Comparison of ENCODE assay signal across 13 cellular contexts in the genomic region with DNA sequence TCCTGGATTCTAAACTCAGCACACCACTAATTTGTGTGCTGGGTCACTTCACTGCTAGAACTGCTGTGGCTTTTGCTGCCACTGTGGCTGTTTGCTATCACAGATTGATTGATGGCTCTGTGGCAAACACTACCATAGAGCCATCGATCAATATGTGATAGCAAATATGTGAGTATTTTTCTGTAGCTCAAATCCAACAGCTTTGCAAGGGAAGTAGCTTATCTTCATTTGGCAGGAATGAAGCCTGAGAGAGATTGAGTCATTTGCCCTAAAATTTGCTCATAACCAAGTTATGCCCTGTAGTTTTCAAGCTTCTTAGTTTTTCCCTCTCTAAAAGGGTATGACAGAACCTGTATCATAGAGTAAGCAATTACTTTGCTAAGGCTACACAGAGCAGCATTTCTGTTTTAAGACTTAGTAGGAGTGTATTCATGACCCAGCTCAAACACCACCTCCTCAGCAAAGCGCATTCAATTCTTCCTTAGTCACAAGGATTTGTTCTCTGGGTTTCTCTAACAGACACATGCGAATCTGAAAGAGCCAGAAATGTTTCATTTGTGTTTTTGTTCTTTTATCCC. TPM values are rescaled to one million over a fixed set of nuclear protein-coding genes. Genes with fewer than 3 reads are reported as not detected.
DNase-seq lines count a peak whose midpoint lies in the region; ATAC-seq and TF ChIP-seq lines count a peak whose summit lies in the region.
"Had no signal": no experiment of that assay in that cellular context is flagged by ENCODE, and none has a peak within 500 bp of the region (broad histone marks: within the 10 kb centered on the region; RNA-seq: fewer than 3 reads in every experiment).

No MANE protein-coding gene starts in this region.

- 51% methylated on average over 3 of the region's 3 CpGs for WGBS in mesenchymal stem cell

- H4K8ac ChIP-seq in mesenchymal stem cell (ENCODE audit: low read length): no peak overlapping the region

- H3K27me3 ChIP-seq in brain microvascular endothelial cell (replicated peaks): no peaks in the 10 kb centered on the region
- H3K27me3 ChIP-seq in mesenchymal stem cell (ENCODE audit: control insufficient read depth in 1 of 2, insufficient read depth in 1 of 2, low read length in 2 of 2): no peaks in the 10 kb centered on the region
- H3K27me3 ChIP-seq in PC-9 (ENCODE audit: insufficient read depth, low read depth): no peaks in the 10 kb centered on the region
- H3K27me3 ChIP-seq: esophagus muscularis mucosa had no signal

- intact Hi-C loops in activated CD4-positive, alpha-beta memory T cell treated with anti-CD3 and anti-CD28 coated beads for 36 hours (cut with micrococcal nuclease): no loop called here
- intact Hi-C loops in PC-9 (cut with micrococcal nuclease; ENCODE audit: unreplicated experiment): no loop called here

- no peak overlapping the region for H4K91ac ChIP-seq in mesenchymal stem cell (ENCODE audit: low read length)

- peak overlapping the region in 1 of 2 experiments; percentile 7 for H3K4ac ChIP-seq in mesenchymal stem cell (ENCODE audit: low read depth in 1 of 2, low read length in 2 of 2)

- H3K36me3 ChIP-seq in brain microvascular endothelial cell (replicated peaks) (no peaks in the 10 kb centered on the region), mesenchymal stem cell (ENCODE audit: control insufficient read depth in 1 of 2, insufficient read depth in 2 of 2, low read depth in 1 of 2, low read length in 2 of 2) (peaks cover 3 to 15% of the 10 kb centered on the region in 2 experiments), PC-9 (ENCODE audit: low read depth) (no peaks in the 10 kb centered on the region; the same call in 1 of the 2 replicates)

- H3K14ac ChIP-seq in mesenchymal stem cell (ENCODE audit: low read length in 2 of 2): no peak overlapping the region

- H3K27me3 Mint-ChIP-seq in activated CD4-positive, alpha-beta memory T cell treated with anti-CD3 and anti-CD28 coated beads for 36 hours: no peaks in the 10 kb centered on the region
- H3K27me3 Mint-ChIP-seq: CD4-positive, alpha-beta T cell had no signal

- H3K4me3 Mint-ChIP-seq in activated CD4-positive, alpha-beta memory T cell treated with anti-CD3 and anti-CD28 coated beads for 36 hours: no peak overlapping the region
- H3K4me3 Mint-ChIP-seq: CD4-positive, alpha-beta T cell had no signal

- no peak overlapping the region for H3K27ac Mint-ChIP-seq in activated CD4-positive, alpha-beta memory T cell treated with anti-CD3 and anti-CD28 coated beads for 36 hours
- H3K27ac Mint-ChIP-seq: CD4-positive, alpha-beta T cell had no signal

- no peak overlapping the region for H2BK5ac ChIP-seq in mesenchymal stem cell (ENCODE audit: low read depth, low read length, poor library complexity, severe bottlenecking)

- no peak overlapping the region for H2BK120ac ChIP-seq in mesenchymal stem cell (ENCODE audit: low read depth, low read length)

- POLR2A ChIA-PET in activated CD4-positive, alpha-beta memory T cell treated with anti-CD3 and anti-CD28 coated beads for 36 hours (lab: Charles Lee): interaction anchor here (0.7 kb wide), 1 partner anchor 44 kb away, joined by 4 read pairs; the partner anchor contains the start of gene MINPP1
- POLR2A ChIA-PET in PC-9 (lab: Charles Lee; ENCODE audit: unreplicated experiment): interaction anchor here (0.6 kb wide), 1 partner anchor 232 kb away, joined by 8 read pairs; no protein-coding TSS in a partner anchor

- peaks cover 20% of the 10 kb centered on the region for H3K4me1 Mint-ChIP-seq in activated CD4-positive, alpha-beta memory T cell treated with anti-CD3 and anti-CD28 coated beads for 36 hours (ENCODE audit: low read depth)

- peaks cover 19% of the 10 kb centered on the region for H3K36me3 Mint-ChIP-seq in activated CD4-positive, alpha-beta memory T cell treated with anti-CD3 and anti-CD28 coated beads for 36 hours

- H3K9me2 ChIP-seq in PC-9 (ENCODE audit: insufficient read depth): no peaks in the 10 kb centered on the region

- in situ Hi-C loops in brain microvascular endothelial cell (cut with HindIII; ENCODE audit: low pct_ligation_motif_present, low sequenced_read_pairs): no loop called here

- H3K79me2 ChIP-seq in PC-9 (ENCODE audit: low read depth): no peaks in the 10 kb centered on the region

- peaks cover 10% of the 10 kb centered on the region for H3K79me1 ChIP-seq in mesenchymal stem cell (replicated peaks; ENCODE audit: low read length, poor library complexity, severe bottlenecking)

- H3K9ac ChIP-seq in mesenchymal stem cell (ENCODE audit: low read length): peak overlapping the region; percentile 83

- H3K4me3 ChIP-seq in brain microvascular endothelial cell (ENCODE audit: low read depth, low read length): no peak overlapping the region
- H3K4me3 ChIP-seq in mesenchymal stem cell (ENCODE audit: insufficient read depth in 1 of 2, low read depth in 1 of 2, low read length in 2 of 2): peak overlapping the region in 1 of 2 experiments; percentile 49
- no peak overlapping the region for H3K4me3 ChIP-seq in PC-9
- H3K4me3 ChIP-seq: esophagus muscularis mucosa had no signal

- H2BK15ac ChIP-seq in mesenchymal stem cell (ENCODE audit: low read depth, poor library complexity, severe bottlenecking): no peak overlapping the region

- H4K20me1 ChIP-seq in PC-9 (ENCODE audit: insufficient read depth): no peaks in the 10 kb centered on the region

- ATAC-seq in GM21737 (IDR thresholded peaks at IDR 0.05; ENCODE audit: unreplicated experiment): no peak
- no peak for ATAC-seq in HG03139 (IDR thresholded peaks at IDR 0.05; ENCODE audit: unreplicated experiment)

- H3K9me3 ChIP-seq in mesenchymal stem cell (ENCODE audit: control insufficient read depth, low read length) (peaks cover 5% of the 10 kb centered on the region), PC-9 (ENCODE audit: insufficient read depth, low read depth) (no peaks in the 10 kb centered on the region)

- no peaks in the 10 kb centered on the region for H3F3A ChIP-seq in PC-9 (ENCODE audit: insufficient read depth, low read depth)

- H2BK12ac ChIP-seq in mesenchymal stem cell (ENCODE audit: low read length in 2 of 2): peak overlapping the region in 1 of 2 experiments; percentile 78

- peaks cover 6% of the 10 kb centered on the region for H3K9me3 Mint-ChIP-seq in activated CD4-positive, alpha-beta memory T cell treated with anti-CD3 and anti-CD28 coated beads for 36 hours

- DNase-seq in AG20443 (ENCODE audit: low spot score) (peak; percentile 53), LHCN-M2 (ENCODE audit: low read depth) (peak; percentile 64), brain microvascular endothelial cell (peak; percentile 76), mesenchymal stem cell (peak; percentile 71), PC-9 (no peak)
- no peak for DNase-seq in activated CD4-positive, alpha-beta memory T cell treated with anti-CD3 and anti-CD28 coated beads for 36 hours
- DNase-seq: activated CD4-positive, alpha-beta T cell treated with anti-CD3 and anti-CD28 coated beads, Interleukin-2, amount 50 U/mL, for 1 hour; CD4-positive, alpha-beta T cell; NCI-H1694 treated with DMSO at 0.1 percent for 48 hours; SHP77 treated with DMSO at 0.1 percent for 48 hours had no signal

- BruUV-seq in PC-9 (replicated peaks; lab: Mats Ljungman, UMichigan): no TSS peak

- no peak for TF ChIP-seq CTCF in brain microvascular endothelial cell (IDR thresholded peaks at IDR 0.05; ENCODE audit: low read depth, low read length, missing control alignments)
- no peak for TF ChIP-seq CTCF in PC-9 (conservative IDR thresholded peaks at IDR 0.05)

- H2AK5ac ChIP-seq in mesenchymal stem cell (ENCODE audit: low read length, severe bottlenecking): no peak overlapping the region

- H3K18ac ChIP-seq in mesenchymal stem cell (ENCODE audit: low read depth in 1 of 2, low read length in 2 of 2): peak overlapping the region; percentile 68 to 79

- H3K4me1 ChIP-seq in mesenchymal stem cell (ENCODE audit: control insufficient read depth, insufficient read depth, low read depth, low read length): no peaks in the 10 kb centered on the region
- no peaks in the 10 kb centered on the region for H3K4me1 ChIP-seq in PC-9 (replicated peaks; ENCODE audit: insufficient read depth)

- no peak overlapping the region for H3K23ac ChIP-seq in mesenchymal stem cell (ENCODE audit: low read length in 2 of 2)

- CTCF ChIA-PET in activated CD4-positive, alpha-beta memory T cell treated with anti-CD3 and anti-CD28 coated beads for 36 hours (lab: Charles Lee): interaction anchor here (1.0 kb wide), 1 partner anchor 15 kb away, joined by 3 read pairs; no protein-coding TSS in a partner anchor
- CTCF ChIA-PET in PC-9 (lab: Charles Lee): interaction anchor here (0.5 kb wide), 1 partner anchor 128 kb away, joined by 3 read pairs; no protein-coding TSS in a partner anchor

- H2AFZ ChIP-seq in mesenchymal stem cell (ENCODE audit: low read depth, low read length): no peak overlapping the region
- H2AFZ ChIP-seq in PC-9: no peak overlapping the region

- H3K4me2 ChIP-seq in mesenchymal stem cell (ENCODE audit: low read length, poor library complexity, severe bottlenecking) (no peak overlapping the region), PC-9 (no peak overlapping the region)

- H3K27ac ChIP-seq in brain microvascular endothelial cell (peak overlapping the region; percentile 73), mesenchymal stem cell (ENCODE audit: low read length, poor library complexity, severe bottlenecking) (peak overlapping the region; percentile 27), PC-9 (no peak overlapping the region)

RNA-seq across cellular contexts. Expression of gene MINPP1, which starts 43.1 kb away (rescaled TPM):
- 43.1 and 45.0 TPM in 2 replicates for total RNA-seq in LHCN-M2 (2014; rRNA removed)
- 10.5 TPM for polyA plus RNA-seq in LHCN-M2 (2012)
- 28.8 TPM for polyA plus RNA-seq in mesenchymal stem cell (2013, experiment 1 of 2)
- 34.2 TPM for polyA plus RNA-seq in mesenchymal stem cell (2013, experiment 2 of 2)
- 1 to 10 TPM; 8.7 to 9.7 TPM for total RNA-seq in activated CD4-positive, alpha-beta memory T cell treated with anti-CD3 and anti-CD28 coated beads for 36 hours
- total RNA-seq in PC-9 (2021): 14.4 and 17.0 TPM in 2 replicates

Comparison
In these comparisons a context has a peak if more than half of its experiments do, and no peak if none do; other contexts are left out.
1. DNase-seq: peak in AG20443 (single experiment), LHCN-M2 (single experiment), brain microvascular endothelial cell (single experiment) and mesenchymal stem cell (single experiment); none in activated CD4-positive, alpha-beta memory T cell treated with anti-CD3 and anti-CD28 coated beads for 36 hours (single experiment) and PC-9 (0 of 2).